14 cellular contexts compared by ENCODE assay signal in genomic region chr15:73367624-73368300, GRCh38. TPM values are rescaled to one million over a fixed set of nuclear protein-coding genes. Genes with fewer than 3 reads are reported as not detected.
DNase-seq lines count a peak whose midpoint lies in the region; ATAC-seq, FAIRE-seq and TF ChIP-seq lines count a peak whose summit lies in the region.
"Had no signal": no experiment of that assay in that cellular context is flagged by ENCODE, and none has a peak within 500 bp of the region (broad histone marks: within the 10 kb centered on the region; RNA-seq: fewer than 3 reads in every experiment).

No MANE protein-coding gene starts in this region.

- H3K9me3 ChIP-seq in HEK293 (ENCODE audit: control insufficient read depth, insufficient read depth, low read depth, low read length) (no peaks in the 10 kb centered on the region), endothelial cell of umbilical vein (replicated peaks; ENCODE audit: control insufficient read depth, insufficient read depth, low read length) (no peaks in the 10 kb centered on the region)

- intact Hi-C loops in endothelial cell of umbilical vein (cut with micrococcal nuclease): no loop called here

- H3K4me2 ChIP-seq in endothelial cell of umbilical vein (ENCODE audit: insufficient read depth, low read length): no peak overlapping the region

- H3K4me3 ChIP-seq in HEK293 (ENCODE audit: low read depth, low read length) (peak overlapping the region; percentile 47), endothelial cell of umbilical vein (replicated peaks in 1 of 3; ENCODE audit: insufficient read depth in 1 of 3, low read depth in 1 of 3, low read length in 3 of 3) (no peak overlapping the region)

- H3K4me1 ChIP-seq in HEK293 (ENCODE audit: control insufficient read depth, insufficient read depth, low read length): peaks cover 2% of the 10 kb centered on the region; the same call in 1 of the 2 replicates
- H3K4me1 ChIP-seq in endothelial cell of umbilical vein (ENCODE audit: control insufficient read depth, extremely low read depth, insufficient read depth, low read length): no peaks in the 10 kb centered on the region

- CTCF ChIA-PET in HEK293 (lab: Yijun Ruan, JAX): interaction anchor here (0.6 kb wide), 1 partner anchor 58 kb away, joined by 3 read pairs; no protein-coding TSS in a partner anchor
- CTCF ChIA-PET in endothelial cell of umbilical vein (lab: Charles Lee): no interaction called here

- TF ChIP-seq CTCF in HEK293 (tag by site-specific recombination; IDR thresholded peaks at IDR 0.05) (no peak), endothelial cell of umbilical vein (IDR thresholded peaks at IDR 0.05; ENCODE audit: extremely low read depth in 1 of 2, insufficient read depth in 1 of 2, low read depth in 1 of 2, low read length in 2 of 2) (no peak), omental fat pad (IDR thresholded peaks at IDR 0.05) (no peak)

- H3K27ac ChIP-seq in HEK293 (ENCODE audit: extremely low read depth, low read depth, low read length): no peak overlapping the region; the same call in 1 of the 2 replicates
- no peak overlapping the region for H3K27ac ChIP-seq in endothelial cell of umbilical vein (ENCODE audit: insufficient read depth, low read depth, low read length)
- H3K27ac ChIP-seq: C4-2B had no signal

- no peaks in the 10 kb centered on the region for H3K9me1 ChIP-seq in endothelial cell of umbilical vein (replicated peaks; ENCODE audit: control insufficient read depth, extremely low read depth, insufficient read depth, low read length)

- BruUV-seq in endothelial cell of umbilical vein (replicated peaks; lab: Mats Ljungman, UMichigan): no TSS peak

- no peaks in the 10 kb centered on the region for H3K36me3 ChIP-seq in HEK293 (ENCODE audit: control insufficient read depth in 2 of 2, insufficient read depth in 1 of 2, low read length in 2 of 2)
- H3K36me3 ChIP-seq in endothelial cell of umbilical vein (ENCODE audit: control insufficient read depth in 2 of 2, extremely low read depth in 1 of 2, insufficient read depth in 2 of 2, low read length in 2 of 2): no peaks in the 10 kb centered on the region

- no peak for TF ChIP-seq POLR2A in endothelial cell of umbilical vein (IDR thresholded peaks at IDR 0.05; ENCODE audit: low read depth, low read length)
- TF ChIP-seq POLR2A in erythroblast (IDR thresholded peaks at IDR 0.05; ENCODE audit: low read length): no peak

- no peak overlapping the region for H2AFZ ChIP-seq in endothelial cell of umbilical vein (ENCODE audit: low read depth, low read length)

- dilution Hi-C loops in endothelial cell of umbilical vein (cut with MboI; ENCODE audit: extremely low pct_ligation_motif_present, low sequenced_read_pairs): no loop called here

- POLR2A ChIA-PET in HEK293 (lab: Yijun Ruan, JAX) (interaction anchor here (1.1 kb wide), 1 partner anchor 28 kb away, joined by 4 read pairs; no protein-coding TSS in a partner anchor), endothelial cell of umbilical vein (lab: Charles Lee) (no interaction called here)

- ATAC-seq in omental fat pad (ENCODE audit: low FRiP score) (peak; percentile 11), HG03571 (IDR thresholded peaks at IDR 0.05; ENCODE audit: unreplicated experiment) (no peak)
- no peak for ATAC-seq in stimulated activated naive CD8-positive, alpha-beta T cell treated with anti-CD3 and anti-CD28 coated beads, Interleukin-15, Interleukin-2, amounts not matched to agents 100 U/mL and 50 U/mL, for 24 hours

- no peak overlapping the region for H3K9ac ChIP-seq in endothelial cell of umbilical vein (replicated peaks; ENCODE audit: extremely low read depth, insufficient read depth, low read length)

- peak; percentile 39 for DNase-seq in AG08396 (ENCODE audit: low spot score)
- no peak for DNase-seq in endothelial cell of umbilical vein (ENCODE audit: low read depth, low spot score)
- DNase-seq in omental fat pad (ENCODE audit: low spot score): no peak
- DNase-seq in NCI-H1092 (lab: John Stamatoyannopoulos, UW): no peak
- no peak for DNase-seq in stimulated activated naive CD8-positive, alpha-beta T cell treated with anti-CD3 and anti-CD28 coated beads, Interleukin-15, Interleukin-2, amounts not matched to agents 100 U/mL and 50 U/mL, for 24 hours
- no peak for DNase-seq in erythroblast (lab: John Stamatoyannopoulos, UW)
- DNase-seq: cerebellar nuclear complex; RPMI8226; stimulated activated CD8-positive, alpha-beta memory T cell treated with anti-CD3 and anti-CD28 coated beads, Interleukin-4, amount 100 ng/mL, for 48 hours had no signal

- peaks cover 29 to 50% of the 10 kb centered on the region in 2 experiments for H3K27me3 ChIP-seq in endothelial cell of umbilical vein (ENCODE audit: control insufficient read depth in 2 of 2, insufficient read depth in 2 of 2, low read length in 2 of 2)

- no peaks in the 10 kb centered on the region for H4K20me1 ChIP-seq in endothelial cell of umbilical vein (replicated peaks; ENCODE audit: control insufficient read depth, extremely low read depth, insufficient read depth, low read length)

- no peak for FAIRE-seq in endothelial cell of umbilical vein (lab: Jason Lieb, UNC)

- H3K79me2 ChIP-seq in endothelial cell of umbilical vein (ENCODE audit: control insufficient read depth, insufficient read depth, low read length): no peaks in the 10 kb centered on the region

TF ChIP-seq in HEK293, 187 proteins besides CTCF, POLR2A, EP300 and RAD21 (continues in another document):
- TF ChIP-seq PRDM1 (tag by site-specific recombination; IDR thresholded peaks at IDR 0.05) (no peak), ZBTB10 (tag by site-specific recombination; IDR thresholded peaks at IDR 0.05) (no peak), ZNF792 (tag by site-specific recombination; IDR thresholded peaks at IDR 0.05) (no peak), ZNF561 (tag by site-specific recombination; IDR thresholded peaks at IDR 0.05; ENCODE audit: borderline replicate concordance) (no peak)

TF ChIP-seq in endothelial cell of umbilical vein, 7 proteins besides CTCF, POLR2A, EP300 and RAD21:
- peak; percentile 66 for TF ChIP-seq EZH2 (IDR thresholded peaks at IDR 0.05; ENCODE audit: borderline replicate concordance, low read depth, low read length, severe bottlenecking)
- TF ChIP-seq MYC (IDR thresholded peaks at IDR 0.05; ENCODE audit: low read depth, low read length): no peak
TF ChIP-seq in endothelial cell of umbilical vein: peak in this region for 1.

RNA-seq across cellular contexts. Expression of gene HCN4, which starts 1.0 kb away (rescaled TPM):
- total RNA-seq in endothelial cell of umbilical vein: not detected in 2 replicates
- polyA plus RNA-seq in endothelial cell of umbilical vein: 0.01 TPM in 1 of 2 replicates, not detected in the other
- polyA plus RNA-seq in endothelial cell of umbilical vein (2011; cell fraction: cytosol; rRNA removed): not detected in 2 replicates
- not detected in 2 replicates for polyA plus RNA-seq in endothelial cell of umbilical vein (2011; cell fraction: nucleus; rRNA removed)
- polyA plus RNA-seq in endothelial cell of umbilical vein (2012): not detected in 2 replicates
- polyA minus RNA-seq in endothelial cell of umbilical vein: not detected in 2 replicates
- polyA minus RNA-seq in endothelial cell of umbilical vein (2011; cell fraction: cytosol; rRNA and poly(A)+ RNA removed): not detected
- not detected in 2 replicates for polyA minus RNA-seq in endothelial cell of umbilical vein (2011; cell fraction: nucleus; rRNA and poly(A)+ RNA removed)
- not detected for total RNA-seq in omental fat pad
- total RNA-seq: fibroblast of villous mesenchyme, HT-29 had no signal
